Comparison of ENCODE assay signal across 8 cellular contexts in the genomic region with DNA sequence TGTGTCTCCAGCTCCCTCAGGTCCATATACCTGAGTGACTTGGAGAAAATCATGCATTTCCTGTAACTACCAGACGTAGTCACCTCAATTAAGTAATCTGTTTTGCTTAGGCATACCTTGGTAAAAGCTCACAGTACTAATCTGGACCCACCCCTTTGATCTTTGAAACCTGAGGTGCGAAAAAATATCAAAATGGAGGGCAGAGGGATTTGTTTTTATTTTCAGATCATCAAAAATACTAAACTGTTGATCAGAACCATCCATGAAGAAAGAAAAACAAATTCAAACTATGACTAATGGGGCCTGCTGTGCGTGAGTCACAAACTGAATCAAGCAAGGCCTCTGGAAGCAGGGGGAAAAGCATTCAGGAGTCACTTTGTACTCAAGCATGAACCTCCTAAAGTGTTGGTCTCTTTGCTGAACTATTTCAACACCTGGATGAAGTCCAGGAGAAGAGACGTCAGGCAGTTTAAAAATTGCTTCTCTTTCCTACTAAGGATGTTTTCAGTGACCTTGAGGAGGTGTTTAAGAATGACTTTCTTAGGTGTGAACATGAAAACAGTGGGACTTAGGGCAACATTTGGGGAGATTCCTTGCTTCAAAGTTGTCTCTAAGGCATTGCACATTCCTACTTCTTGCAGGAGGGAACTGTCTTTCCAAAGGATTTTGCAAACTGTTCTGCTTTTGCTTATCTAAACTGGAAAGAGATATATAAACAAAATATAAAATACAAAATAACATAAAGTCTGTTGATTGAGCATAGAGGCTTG.
DNase-seq lines count a peak whose midpoint lies in the region; ATAC-seq and TF ChIP-seq lines count a peak whose summit lies in the region.

No MANE protein-coding gene starts in this region.

- no peak for TF ChIP-seq CTCF in gastroesophageal sphincter (IDR thresholded peaks at IDR 0.05)

- H3K36me3 ChIP-seq in SJCRH30 = peaks cover 6% of the 10 kb centered on the region; the same call in 1 of the 2 replicates
- no peaks in the 10 kb centered on the region for H3K36me3 ChIP-seq in gastroesophageal sphincter
- no peaks in the 10 kb centered on the region for H3K36me3 ChIP-seq in rectal smooth muscle tissue (ENCODE audit: control insufficient read depth, insufficient read depth, low read length)

- H3K4me3 ChIP-seq in SJCRH30 (no peak overlapping the region), gastroesophageal sphincter (no peak overlapping the region), rectal smooth muscle tissue (ENCODE audit: low read length) (no peak overlapping the region)

- H3K27ac ChIP-seq in SJCRH30 = peak overlapping the region; percentile 11; the same call in 1 of the 2 replicates
- peak overlapping the region; percentile 50 to 74 (median 67) for H3K27ac ChIP-seq in gastroesophageal sphincter
- peak overlapping the region; percentile 57 for H3K27ac ChIP-seq in rectal smooth muscle tissue (ENCODE audit: low read depth, low read length)

- no peak for TF ChIP-seq EP300 in gastroesophageal sphincter (IDR thresholded peaks at IDR 0.05)

- H3K27me3 ChIP-seq in SJCRH30 (no peaks in the 10 kb centered on the region), gastroesophageal sphincter (no peaks in the 10 kb centered on the region), rectal smooth muscle tissue (ENCODE audit: control insufficient read depth, insufficient read depth, low read length) (no peaks in the 10 kb centered on the region)

- TF ChIP-seq POLR2A in gastroesophageal sphincter (IDR thresholded peaks at IDR 0.05) = no peak

- ATAC-seq in gastroesophageal sphincter = peak; percentile 89
- no peak for ATAC-seq in HG03432 (IDR thresholded peaks at IDR 0.05; ENCODE audit: unreplicated experiment)
- ATAC-seq in GM21723 (IDR thresholded peaks at IDR 0.05; ENCODE audit: unreplicated experiment) = no peak

- no peak overlapping the region for H3K9ac ChIP-seq in rectal smooth muscle tissue (ENCODE audit: low read length)

- H3K9me3 ChIP-seq in SJCRH30 (replicated peaks) (no peaks in the 10 kb centered on the region), gastroesophageal sphincter (no peaks in the 10 kb centered on the region)

- WGBS in gastroesophageal sphincter (ENCODE audit: low coverage in 1 of 2), 2 donors = 32 to 44% methylated on average over 3 to 4 of the region's 4 CpGs

- DNase-seq in DMS53 (lab: John Stamatoyannopoulos, UW) = peak; percentile 80
- peak in 1 of 2 experiments; percentile 17 for DNase-seq in SJCRH30
- no peak for DNase-seq in activated naive CD4-positive, alpha-beta T cell (lab: John Stamatoyannopoulos, UW)
- DNase-seq in activated T-cell treated with anti-CD3 and anti-CD28 coated beads, Interleukin-2, amount 50 U/mL, for 48 hours = no peak

- H3K4me1 ChIP-seq in SJCRH30 (no peaks in the 10 kb centered on the region), gastroesophageal sphincter (peaks cover 9 to 30% (median 16%) of the 10 kb centered on the region in 3 donors), rectal smooth muscle tissue (ENCODE audit: control insufficient read depth, insufficient read depth, low read length) (peaks cover 15% of the 10 kb centered on the region)

Comparison
In these comparisons a context has a peak if more than half of its experiments do, and no peak if none do; other contexts are left out.
1. H3K27ac ChIP-seq: peak in every context shown above with its lines; median percentile 67 in gastroesophageal sphincter; 57 in rectal smooth muscle tissue; 11 in SJCRH30.